8 cellular contexts compared by ENCODE assay signal in genomic region chr5:151825445-151825844, GRCh38. TPM values are rescaled to one million over a fixed set of nuclear protein-coding genes. Genes with fewer than 3 reads are reported as not detected.
DNase-seq lines count a peak whose midpoint lies in the region; ATAC-seq, FAIRE-seq and TF ChIP-seq lines count a peak whose summit lies in the region.

No MANE protein-coding gene starts in this region.

- no peaks in the 10 kb centered on the region for H4K20me1 ChIP-seq in DND-41 (ENCODE audit: insufficient read depth, low read length)

- no peaks in the 10 kb centered on the region for H3K79me2 ChIP-seq in DND-41 (ENCODE audit: insufficient read depth, low read length)

- peaks cover 69% of the 10 kb centered on the region for H3K36me3 Mint-ChIP-seq in activated T-cell treated with anti-CD3 and anti-CD28 coated beads, Interleukin-2, amount 50 U/mL, for 24 hours (ENCODE audit: low read depth)

- H3K27me3 ChIP-seq in DND-41 (ENCODE audit: insufficient read depth, low read length, poor library complexity) (no peaks in the 10 kb centered on the region), bronchial epithelial cell (ENCODE audit: control insufficient read depth, insufficient read depth, low read length) (no peaks in the 10 kb centered on the region)

- H3K27me3 Mint-ChIP-seq in activated T-cell treated with anti-CD3 and anti-CD28 coated beads, Interleukin-2, amount 50 U/mL, for 24 hours, result no peaks in the 10 kb centered on the region

- no peak overlapping the region for H3K4me3 Mint-ChIP-seq in activated T-cell treated with anti-CD3 and anti-CD28 coated beads, Interleukin-2, amount 50 U/mL, for 24 hours

- TF ChIP-seq RAD21 in Ishikawa (IDR thresholded peaks at IDR 0.05; ENCODE audit: low read depth), result peak; percentile 91

- ATAC-seq in DND-41 (ENCODE audit: insufficient read depth, low read depth) (peak; percentile 77), GM19395 (IDR thresholded peaks at IDR 0.05; ENCODE audit: unreplicated experiment) (peak; percentile 86)

- TF ChIP-seq EP300 in Ishikawa (IDR thresholded peaks at IDR 0.05; ENCODE audit: borderline replicate concordance), result no peak

- H3K9me3 ChIP-seq in DND-41 (ENCODE audit: insufficient read depth, low read length, severe bottlenecking), result no peaks in the 10 kb centered on the region

- no peak overlapping the region for H3K27ac Mint-ChIP-seq in activated T-cell treated with anti-CD3 and anti-CD28 coated beads, Interleukin-2, amount 50 U/mL, for 24 hours

- DNase-seq in DND-41 (peak; percentile 38), OCI-M1 (lab: John Stamatoyannopoulos, UW) (peak; percentile 62), bronchial epithelial cell (ENCODE audit: low read depth) (peak; percentile 49), iris pigment epithelial cell (ENCODE audit: low read depth) (peak; percentile 62)
- DNase-seq in stimulated activated CD8-positive, alpha-beta memory T cell treated with anti-CD3 and anti-CD28 coated beads, Interleukin-4, amount 100 ng/mL, for 48 hours, result peak; percentile 44
- no peak for DNase-seq in activated T-cell treated with anti-CD3 and anti-CD28 coated beads, Interleukin-2, amount 50 U/mL, for 24 hours

- peak; percentile 91 for TF ChIP-seq CTCF in DND-41 (IDR thresholded peaks at IDR 0.05; ENCODE audit: borderline replicate concordance, extremely low read depth, low read length, poor library complexity, severe bottlenecking)
- peak; percentile 76 for TF ChIP-seq CTCF in bronchial epithelial cell (IDR thresholded peaks at IDR 0.05; ENCODE audit: insufficient read depth, low read length, severe bottlenecking)

- H2AFZ ChIP-seq in DND-41 (ENCODE audit: low read depth, low read length), result no peak overlapping the region

- no peak overlapping the region for H3K9ac ChIP-seq in DND-41 (ENCODE audit: low read depth, low read length)

- peaks cover 4% of the 10 kb centered on the region for H3K4me1 Mint-ChIP-seq in activated T-cell treated with anti-CD3 and anti-CD28 coated beads, Interleukin-2, amount 50 U/mL, for 24 hours (ENCODE audit: low read depth)

- no peaks in the 10 kb centered on the region for H3K36me3 ChIP-seq in DND-41 (ENCODE audit: insufficient read depth, low read length)
- H3K36me3 ChIP-seq in bronchial epithelial cell (ENCODE audit: control insufficient read depth, insufficient read depth, low read length), result peaks cover 2% of the 10 kb centered on the region

- H3K27ac ChIP-seq in DND-41 (ENCODE audit: low read length), result no peak overlapping the region

- no peak overlapping the region for H3K4me2 ChIP-seq in DND-41 (ENCODE audit: insufficient read depth, low read length)

- peaks cover 4% of the 10 kb centered on the region for H3K9me3 Mint-ChIP-seq in activated T-cell treated with anti-CD3 and anti-CD28 coated beads, Interleukin-2, amount 50 U/mL, for 24 hours

- no peaks in the 10 kb centered on the region for H3K4me1 ChIP-seq in DND-41 (ENCODE audit: insufficient read depth, low read length)

- H3K4me3 ChIP-seq in DND-41 (ENCODE audit: low read depth in 1 of 2, low read length in 2 of 2) (no peak overlapping the region), bronchial epithelial cell (ENCODE audit: low read depth, low read length) (no peak overlapping the region)

- peak; percentile 58 for FAIRE-seq in bronchial epithelial cell (lab: Jason Lieb, UNC)

TF ChIP-seq in Ishikawa, 13 proteins besides CTCF, POLR2A, EP300 and RAD21:
- no peak for TF ChIP-seq USF1 (IDR thresholded peaks at IDR 0.05)
- TF ChIP-seq ZBTB7A (IDR thresholded peaks at IDR 0.05; ENCODE audit: low read depth), result no peak
- no peak for TF ChIP-seq CREB1 (IDR thresholded peaks at IDR 0.05; ENCODE audit: low read depth)
- TF ChIP-seq CEBPB (IDR thresholded peaks at IDR 0.05), result no peak
- no peak for TF ChIP-seq TCF12 (IDR thresholded peaks at IDR 0.05; ENCODE audit: low read depth)
- no peak for TF ChIP-seq MAX (IDR thresholded peaks at IDR 0.05)
- no peak for TF ChIP-seq YY1 (IDR thresholded peaks at IDR 0.05; ENCODE audit: low read depth)
- no peak for TF ChIP-seq EGR1 (IDR thresholded peaks at IDR 0.05)
- TF ChIP-seq NFIC (IDR thresholded peaks at IDR 0.05), result no peak
- TF ChIP-seq TAF1 (IDR thresholded peaks at IDR 0.05; ENCODE audit: low read depth), result no peak
- TF ChIP-seq TEAD4 (IDR thresholded peaks at IDR 0.05), result no peak
- no peak for TF ChIP-seq FOXM1 (IDR thresholded peaks at IDR 0.05; ENCODE audit: borderline replicate concordance, low read depth)
- TF ChIP-seq REST (IDR thresholded peaks at IDR 0.05; ENCODE audit: low read depth), result no peak

RNA-seq across cellular contexts. Expression of gene G3BP1, which starts 53.7 kb away (rescaled TPM):
- total RNA-seq in bronchial epithelial cell, result 178 and 242 TPM in 2 replicates
